Comparison of ENCODE assay signal across 22 cellular contexts in the genomic region with DNA sequence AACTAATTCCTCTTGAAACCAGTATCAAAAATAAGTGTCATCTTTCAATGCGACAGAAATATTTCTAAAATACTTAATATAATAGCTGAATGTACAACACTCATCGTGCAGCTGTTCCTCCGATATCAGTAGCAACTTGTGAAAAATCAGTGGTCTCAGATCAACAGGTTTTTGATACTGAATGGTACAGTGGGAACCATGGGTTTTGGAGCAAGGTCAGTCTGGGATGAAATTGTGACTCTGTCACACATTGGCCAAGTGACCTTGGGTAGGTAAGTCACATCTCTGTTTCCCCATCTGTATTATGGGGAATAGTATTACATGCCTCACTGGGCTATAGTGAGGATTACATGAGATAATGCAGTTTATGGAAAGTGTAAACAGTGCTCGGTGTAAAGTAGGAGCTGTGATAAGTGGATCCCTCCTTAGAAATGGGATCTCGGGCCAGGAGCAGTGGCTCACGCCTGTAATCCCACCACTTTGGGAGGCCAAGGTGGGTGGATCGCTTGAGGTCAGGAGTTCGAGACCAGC. TPM values are rescaled to one million over a fixed set of nuclear protein-coding genes. Genes with fewer than 3 reads are reported as not detected.
DNase-seq lines count a peak whose midpoint lies in the region; ATAC-seq and TF ChIP-seq lines count a peak whose summit lies in the region.
"Had no signal": no experiment of that assay in that cellular context is flagged by ENCODE, and none has a peak within 500 bp of the region (broad histone marks: within the 10 kb centered on the region; RNA-seq: fewer than 3 reads in every experiment).

No MANE protein-coding gene starts in this region.

- TF ChIP-seq CTCF in Calu3 (IDR thresholded peaks at IDR 0.05; ENCODE audit: unreplicated experiment), result no peak
- no peak for TF ChIP-seq CTCF in neural crest cell (conservative IDR thresholded peaks at IDR 0.05)
- TF ChIP-seq CTCF in lower lobe of right lung (IDR thresholded peaks at IDR 0.05), result no peak

- H3K9me3 Mint-ChIP-seq in Calu3 (ENCODE audit: low read depth, unreplicated experiment) (no peaks in the 10 kb centered on the region), neural crest cell (no peaks in the 10 kb centered on the region)
- no peaks in the 10 kb centered on the region for H3K9me3 Mint-ChIP-seq in central memory CD8-positive, alpha-beta T cell
- H3K9me3 Mint-ChIP-seq: GM23338, IgD-negative memory B cell had no signal

- no peak for ATAC-seq in T-helper 17 cell
- ATAC-seq in central memory CD8-positive, alpha-beta T cell (replicated peaks; ENCODE audit: extremely low read depth, poor library complexity, severe bottlenecking), result no peak
- no peak for ATAC-seq in lower lobe of right lung
- ATAC-seq: A549, GM23338 had no signal

- no peaks in the 10 kb centered on the region for H3K27me3 ChIP-seq in lower lobe of right lung (ENCODE audit: low read depth)
- H3K27me3 ChIP-seq: BE2C had no signal

- no peaks in the 10 kb centered on the region for H3K4me1 Mint-ChIP-seq in Calu3 (ENCODE audit: low read depth, unreplicated experiment)
- peaks cover 23% of the 10 kb centered on the region for H3K4me1 Mint-ChIP-seq in T-helper 17 cell
- H3K4me1 Mint-ChIP-seq in central memory CD8-positive, alpha-beta T cell, result peaks cover 26% of the 10 kb centered on the region
- peaks cover 35% of the 10 kb centered on the region for H3K4me1 Mint-ChIP-seq in neural crest cell

- H3K36me3 ChIP-seq in lower lobe of right lung, result no peaks in the 10 kb centered on the region

- H3K9me3 ChIP-seq in T-helper 17 cell (ENCODE audit: control insufficient read depth, low read length, poor library complexity, severe bottlenecking) (no peaks in the 10 kb centered on the region), lower lobe of right lung (no peaks in the 10 kb centered on the region)
- H3K9me3 ChIP-seq: A549, BE2C, HAP-1 had no signal

- DNase-seq in Calu3, result no peak
- no peak for DNase-seq in T-helper 17 cell
- no peak for DNase-seq in central memory CD8-positive, alpha-beta T cell (ENCODE audit: low spot score in 2 of 2)
- no peak for DNase-seq in neural crest cell (ENCODE audit: low read depth, low spot score)
- DNase-seq in lower lobe of right lung, result no peak
- no peak for DNase-seq in NCI-H1092 (lab: John Stamatoyannopoulos, UW)
- DNase-seq in SW 1271 (lab: John Stamatoyannopoulos, UW), result no peak
- no peak for DNase-seq in islet precursor cell
- DNase-seq: BE2C, Karpas-422, NCI-H1417 treated with DMSO at 0.1 percent for 48 hours, NCI-H187, NCI-H446 treated with DMSO at 0.1 percent for 48 hours, PC-9, RPMI8226, SHP77 had no signal

- H3K36me3 Mint-ChIP-seq in Calu3 (ENCODE audit: insufficient read depth, unreplicated experiment), result peaks cover 43% of the 10 kb centered on the region
- H3K36me3 Mint-ChIP-seq in T-helper 17 cell (ENCODE audit: low read depth), result no peaks in the 10 kb centered on the region
- peaks cover 10% of the 10 kb centered on the region for H3K36me3 Mint-ChIP-seq in central memory CD8-positive, alpha-beta T cell (ENCODE audit: insufficient read depth)
- peaks cover 2% of the 10 kb centered on the region for H3K36me3 Mint-ChIP-seq in neural crest cell (ENCODE audit: low read depth)

- H3K27ac Mint-ChIP-seq in Calu3 (ENCODE audit: unreplicated experiment) (no peak overlapping the region), T-helper 17 cell (no peak overlapping the region), neural crest cell (ENCODE audit: unreplicated experiment) (no peak overlapping the region)
- H3K27ac Mint-ChIP-seq in central memory CD8-positive, alpha-beta T cell (ENCODE audit: low read depth), result no peak overlapping the region
- H3K27ac Mint-ChIP-seq: GM23338 had no signal

- H3K27me3 Mint-ChIP-seq in Calu3 (ENCODE audit: unreplicated experiment) (peaks cover 12% of the 10 kb centered on the region), T-helper 17 cell (no peaks in the 10 kb centered on the region), neural crest cell (ENCODE audit: low read depth) (peaks cover 4% of the 10 kb centered on the region)
- no peaks in the 10 kb centered on the region for H3K27me3 Mint-ChIP-seq in central memory CD8-positive, alpha-beta T cell
- H3K27me3 Mint-ChIP-seq: IgD-negative memory B cell had no signal

- CTCF ChIA-PET in Calu3 (lab: Charles Lee), result interaction anchor here (0.5 kb wide), 1 partner anchor 40 kb away, joined by 4 read pairs; no protein-coding TSS in a partner anchor

- H3K4me3 ChIP-seq in lower lobe of right lung, result no peak overlapping the region
- H3K4me3 ChIP-seq: A549, GM23338, HAP-1, PC-9 had no signal

- H3K27ac ChIP-seq in lower lobe of right lung, result no peak overlapping the region
- H3K27ac ChIP-seq: A549, PC-9 had no signal

- no TSS peak for BruUV-seq in Calu3 (replicated peaks; lab: Mats Ljungman, UMichigan)

- peaks cover 22% of the 10 kb centered on the region for H3K4me1 ChIP-seq in lower lobe of right lung

- H3K4me3 Mint-ChIP-seq in Calu3 (ENCODE audit: low read depth, unreplicated experiment) (peak overlapping the region; percentile 31), T-helper 17 cell (peak overlapping the region; percentile 76), neural crest cell (peak overlapping the region; percentile 96)
- peak overlapping the region; percentile 35 for H3K4me3 Mint-ChIP-seq in central memory CD8-positive, alpha-beta T cell
- H3K4me3 Mint-ChIP-seq: GM23338 had no signal

- intact Hi-C loops in Calu3 (cut with micrococcal nuclease; ENCODE audit: unreplicated experiment), result no loop called here
- intact Hi-C loops in lower lobe of right lung (cut with DNase I), result no loop called here

RNA-seq across cellular contexts. Expression of gene EXOSC2, which starts 17.3 kb away (rescaled TPM):
- 42.9 and 43.0 TPM in 2 replicates for total RNA-seq in Calu3 (2022)
- total RNA-seq in T-helper 17 cell, result 10 to 100 TPM; 44.0 to 54.3 TPM
- 98.8 and 103 TPM in 2 replicates for total RNA-seq in neural crest cell
- total RNA-seq in lower lobe of right lung, result 18.4 TPM

RNA-seq across cellular contexts. Expression of gene PRDM12, which starts 46.5 kb away (rescaled TPM):
- total RNA-seq in Calu3 (2022) (not detected in 2 replicates), T-helper 17 cell (not detected), neural crest cell (2.2 and 2.5 TPM in 2 replicates), lower lobe of right lung (not detected)
- total RNA-seq: G401, GM23338, M059J had no signal

Comparison
In these comparisons a context has a peak if more than half of its experiments do, and no peak if none do; other contexts are left out.
1. H3K4me3 Mint-ChIP-seq: peak in every context shown above with its lines; median percentile 96 in neural crest cell; 76 in T-helper 17 cell; 35 in central memory CD8-positive, alpha-beta T cell; 31 in Calu3.